ENCODE assay signal across 24 cellular contexts in genomic region chr6:77339926-77340325, GRCh38.
"Had no signal": no experiment of that assay in that cellular context is flagged by ENCODE, and none has a peak within 500 bp of the region (broad histone marks: within the 10 kb centered on the region; RNA-seq: fewer than 3 reads in every experiment).

No MANE protein-coding gene starts in this region.

- H3K9me3 ChIP-seq: gastroesophageal sphincter, prostate gland, right lobe of liver, upper lobe of right lung, uterus had no signal

- H3K27ac ChIP-seq: gastroesophageal sphincter, prostate gland, right lobe of liver, suprapubic skin, transverse colon, upper lobe of right lung, uterus had no signal

- ATAC-seq: effector memory CD8-positive, alpha-beta T cell; esophagus mucosa; gastroesophageal sphincter; naive thymus-derived CD8-positive, alpha-beta T cell; right lobe of liver; stimulated activated naive CD8-positive, alpha-beta T cell treated with anti-CD3 and anti-CD28 coated beads, Interleukin-15, amount 100 ng/mL, for 72 hours had no signal

- H3K27ac Mint-ChIP-seq: effector memory CD8-positive, alpha-beta T cell; immature natural killer cell; naive thymus-derived CD8-positive, alpha-beta T cell; nephron progenitor cell; stimulated activated naive CD8-positive, alpha-beta T cell treated with anti-CD3 and anti-CD28 coated beads, Interleukin-15, amount 100 ng/mL, for 72 hours had no signal

- H3K36me3 ChIP-seq: gastroesophageal sphincter, prostate gland, right lobe of liver, suprapubic skin, transverse colon, upper lobe of right lung, uterus had no signal

- H3K27me3 ChIP-seq: gastroesophageal sphincter, right lobe of liver, suprapubic skin, transverse colon, upper lobe of right lung, uterus had no signal

- H3K4me3 Mint-ChIP-seq: effector memory CD8-positive, alpha-beta T cell; immature natural killer cell; naive thymus-derived CD8-positive, alpha-beta T cell; nephron progenitor cell; stimulated activated naive CD8-positive, alpha-beta T cell treated with anti-CD3 and anti-CD28 coated beads, Interleukin-15, amount 100 ng/mL, for 72 hours had no signal

- H3K27me3 Mint-ChIP-seq: effector memory CD8-positive, alpha-beta T cell; naive thymus-derived CD8-positive, alpha-beta T cell; stimulated activated naive CD8-positive, alpha-beta T cell treated with anti-CD3 and anti-CD28 coated beads, Interleukin-15, amount 100 ng/mL, for 72 hours had no signal

- H3K4me3 ChIP-seq: gastroesophageal sphincter, prostate gland, right lobe of liver, suprapubic skin, transverse colon, upper lobe of right lung, uterus had no signal

- H3K36me3 Mint-ChIP-seq: immature natural killer cell; naive thymus-derived CD8-positive, alpha-beta T cell had no signal

- DNase-seq: cerebellar nuclear complex; cortex of kidney; effector memory CD8-positive, alpha-beta T cell; foreskin fibroblast; hypothalamus; immature natural killer cell; islet precursor cell; kidney glomerular epithelial cell; naive thymus-derived CD8-positive, alpha-beta T cell; nephron progenitor cell; nucleus accumbens; right lobe of liver; stimulated activated CD4-positive, alpha-beta T cell treated with anti-CD3 and anti-CD28 coated beads, Interleukin-15, amount 100 ng/mL, for 24 hours; stimulated activated CD4-positive, alpha-beta T cell treated with anti-CD3 and anti-CD28 coated beads, Interleukin-4, amount 100 ng/mL, for 1 hour; stimulated activated CD8-positive, alpha-beta memory T cell treated with anti-CD3 and anti-CD28 coated beads, Interleukin-4, amount 100 ng/mL, for 48 hours; stimulated activated naive CD4-positive, alpha-beta T cell; stimulated activated naive CD8-positive, alpha-beta T cell treated with anti-CD3 and anti-CD28 coated beads, Interleukin-15, amount 100 ng/mL, for 72 hours; transverse colon; upper lobe of right lung; uterus had no signal

- H3K9me3 Mint-ChIP-seq: nephron progenitor cell had no signal

- H3K4me1 ChIP-seq: gastroesophageal sphincter, prostate gland, right lobe of liver, suprapubic skin, transverse colon, upper lobe of right lung, uterus had no signal

- H3K4me1 Mint-ChIP-seq: immature natural killer cell; naive thymus-derived CD8-positive, alpha-beta T cell; nephron progenitor cell; stimulated activated naive CD8-positive, alpha-beta T cell treated with anti-CD3 and anti-CD28 coated beads, Interleukin-15, amount 100 ng/mL, for 72 hours had no signal
